Comparison of ENCODE assay signal across 20 cellular contexts in the genomic region with DNA sequence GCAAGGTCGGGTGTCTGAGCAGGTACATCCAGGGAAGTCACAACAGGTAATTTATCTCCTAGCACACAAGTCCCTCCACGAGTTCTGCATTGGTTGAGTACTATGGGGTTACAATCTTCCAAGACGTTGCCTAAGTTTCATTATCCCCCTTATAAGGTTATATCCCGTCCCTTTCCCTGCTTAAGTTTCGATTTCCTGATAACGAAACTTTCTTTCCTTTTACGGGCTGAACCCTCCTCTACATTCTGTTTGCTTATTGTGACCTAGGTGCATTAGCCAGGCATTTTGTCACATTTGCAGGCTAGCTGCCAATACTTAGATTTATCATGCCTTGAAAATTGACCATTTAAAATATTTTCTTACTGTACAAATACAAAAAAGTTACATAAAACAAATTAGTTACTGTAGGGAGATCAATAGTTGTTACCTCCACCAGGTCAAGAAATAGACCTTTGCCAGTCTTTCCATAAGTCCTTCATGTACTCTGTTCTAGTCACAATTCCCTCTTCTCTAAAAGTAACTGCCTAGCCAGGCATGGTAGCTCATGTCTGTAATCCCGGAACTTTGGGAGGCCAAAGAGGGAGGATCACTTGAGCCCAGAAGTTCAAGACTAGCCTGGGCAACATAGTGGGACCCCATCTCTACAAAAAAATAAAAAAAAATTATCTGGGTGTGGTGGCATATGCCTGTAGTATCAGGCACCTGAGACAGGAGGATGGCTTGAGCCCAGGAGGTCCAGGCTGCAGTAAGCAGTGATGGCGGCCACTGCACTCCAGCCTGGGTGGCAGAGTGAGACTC. TPM values are rescaled to one million over a fixed set of nuclear protein-coding genes. Genes with fewer than 3 reads are reported as not detected.
DNase-seq lines count a peak whose midpoint lies in the region; ATAC-seq and TF ChIP-seq lines count a peak whose summit lies in the region.
"Had no signal": no experiment of that assay in that cellular context is flagged by ENCODE, and none has a peak within 500 bp of the region (broad histone marks: within the 10 kb centered on the region; RNA-seq: fewer than 3 reads in every experiment).

No MANE protein-coding gene starts in this region.

- H3K9me3 ChIP-seq in left ventricle myocardium inferior (replicated peaks), result no peaks in the 10 kb centered on the region
- H3K9me3 ChIP-seq in duodenal mucosa (ENCODE audit: control insufficient read depth in 1 of 2, low read length in 2 of 2), result no peaks in the 10 kb centered on the region
- no peaks in the 10 kb centered on the region for H3K9me3 ChIP-seq in mucosa of stomach (ENCODE audit: control insufficient read depth, low read length)
- H3K9me3 ChIP-seq: BLaER1 treated with 17β-estradiol and CSF1 and Interleukin-3, amounts not matched to agents 10 nM and 100 nM; SK-N-SH had no signal

- H3K4me3 ChIP-seq in left ventricle myocardium inferior (peak overlapping the region; percentile 15), duodenal mucosa (ENCODE audit: low read depth in 1 of 2, low read length in 2 of 2) (peak overlapping the region; percentile 29 to 42), mucosa of stomach (ENCODE audit: low read length) (no peak overlapping the region)
- H3K4me3 ChIP-seq: BLaER1 treated with 17β-estradiol and CSF1 and Interleukin-3, amounts not matched to agents 10 nM and 100 nM; K562 had no signal

- TF ChIP-seq CTCF in left ventricle myocardium inferior (IDR thresholded peaks at IDR 0.05; ENCODE audit: borderline replicate concordance), result no peak

- H3K36me3 ChIP-seq in left ventricle myocardium inferior (no peaks in the 10 kb centered on the region), duodenal mucosa (ENCODE audit: control insufficient read depth in 1 of 2, insufficient read depth in 2 of 2, low read length in 2 of 2) (no peaks in the 10 kb centered on the region), mucosa of stomach (ENCODE audit: control insufficient read depth, insufficient read depth, low read length) (no peaks in the 10 kb centered on the region)
- H3K36me3 ChIP-seq: BLaER1 treated with 17β-estradiol and CSF1 and Interleukin-3, amounts not matched to agents 10 nM and 100 nM had no signal

- ATAC-seq in left cardiac atrium (no peak), HG03342 (IDR thresholded peaks at IDR 0.05; ENCODE audit: unreplicated experiment) (no peak)
- ATAC-seq: CD8-positive, alpha-beta T cell; K562 had no signal

- H3K4me1 ChIP-seq in left ventricle myocardium inferior (peaks cover 8% of the 10 kb centered on the region), duodenal mucosa (ENCODE audit: control insufficient read depth in 1 of 2, insufficient read depth in 2 of 2, low read length in 2 of 2) (no peaks in the 10 kb centered on the region), mucosa of stomach (ENCODE audit: control insufficient read depth, insufficient read depth, low read length) (no peaks in the 10 kb centered on the region)
- H3K4me1 ChIP-seq: BLaER1 treated with 17β-estradiol and CSF1 and Interleukin-3, amounts not matched to agents 10 nM and 100 nM had no signal

- H3K27me3 ChIP-seq in left ventricle myocardium inferior (ENCODE audit: low read depth) (no peaks in the 10 kb centered on the region), duodenal mucosa (ENCODE audit: control insufficient read depth in 1 of 2, insufficient read depth in 2 of 2, low read length in 2 of 2) (no peaks in the 10 kb centered on the region), mucosa of stomach (ENCODE audit: control insufficient read depth, insufficient read depth, low read length) (no peaks in the 10 kb centered on the region)
- H3K27me3 ChIP-seq: BLaER1 treated with 17β-estradiol and CSF1 and Interleukin-3, amounts not matched to agents 10 nM and 100 nM had no signal

- no peak for DNase-seq in left ventricle myocardium inferior
- no peak for DNase-seq in left cardiac atrium
- DNase-seq in retina, result no peak
- DNase-seq in NCI-H2171 treated with DMSO at 0.1 percent for 48 hours (lab: John Stamatoyannopoulos, UW), result no peak
- DNase-seq: 8988T; CD8-positive, alpha-beta T cell; DMS153; MM.1S; NCI-H1048; NCI-H1417 treated with DMSO at 0.1 percent for 48 hours; NCI-H187 treated with DMSO at 0.1 percent for 48 hours; NCI-H2107; NCI-H510A; SIG-M5; SK-N-SH had no signal

- H3K9ac ChIP-seq in duodenal mucosa (ENCODE audit: low read depth in 1 of 2, low read length in 2 of 2), result peak overlapping the region in 1 of 2 donors; percentile 27
- peak overlapping the region; percentile 22 for H3K9ac ChIP-seq in mucosa of stomach (ENCODE audit: low read length)
- H3K9ac ChIP-seq: BLaER1 treated with 17β-estradiol and CSF1 and Interleukin-3, amounts not matched to agents 10 nM and 100 nM; SK-N-SH had no signal

- H3K27ac ChIP-seq in left ventricle myocardium inferior (replicated peaks) (no peak overlapping the region), duodenal mucosa (ENCODE audit: low read depth, low read length) (no peak overlapping the region)
- H3K27ac ChIP-seq: BLaER1 treated with 17β-estradiol and CSF1 and Interleukin-3, amounts not matched to agents 10 nM and 100 nM had no signal

- intact Hi-C loops in left ventricle myocardium inferior (cut with micrococcal nuclease), result no loop called here
- intact Hi-C loops in left cardiac atrium (cut with DNase I), result loop anchor here in 1 of 2 donors (10.0 kb wide), 1 partner anchor 49 kb away; no protein-coding TSS in a partner anchor

RNA-seq across cellular contexts. Expression of gene PITPNB, which starts 14.3 kb away (rescaled TPM):
- 60.0 TPM for total RNA-seq in left ventricle myocardium inferior
- total RNA-seq in left cardiac atrium, result 10 to 100 TPM; 51.0 to 82.1 TPM
